Comparison of ENCODE assay signal across 1 cellular context in the genomic region with DNA sequence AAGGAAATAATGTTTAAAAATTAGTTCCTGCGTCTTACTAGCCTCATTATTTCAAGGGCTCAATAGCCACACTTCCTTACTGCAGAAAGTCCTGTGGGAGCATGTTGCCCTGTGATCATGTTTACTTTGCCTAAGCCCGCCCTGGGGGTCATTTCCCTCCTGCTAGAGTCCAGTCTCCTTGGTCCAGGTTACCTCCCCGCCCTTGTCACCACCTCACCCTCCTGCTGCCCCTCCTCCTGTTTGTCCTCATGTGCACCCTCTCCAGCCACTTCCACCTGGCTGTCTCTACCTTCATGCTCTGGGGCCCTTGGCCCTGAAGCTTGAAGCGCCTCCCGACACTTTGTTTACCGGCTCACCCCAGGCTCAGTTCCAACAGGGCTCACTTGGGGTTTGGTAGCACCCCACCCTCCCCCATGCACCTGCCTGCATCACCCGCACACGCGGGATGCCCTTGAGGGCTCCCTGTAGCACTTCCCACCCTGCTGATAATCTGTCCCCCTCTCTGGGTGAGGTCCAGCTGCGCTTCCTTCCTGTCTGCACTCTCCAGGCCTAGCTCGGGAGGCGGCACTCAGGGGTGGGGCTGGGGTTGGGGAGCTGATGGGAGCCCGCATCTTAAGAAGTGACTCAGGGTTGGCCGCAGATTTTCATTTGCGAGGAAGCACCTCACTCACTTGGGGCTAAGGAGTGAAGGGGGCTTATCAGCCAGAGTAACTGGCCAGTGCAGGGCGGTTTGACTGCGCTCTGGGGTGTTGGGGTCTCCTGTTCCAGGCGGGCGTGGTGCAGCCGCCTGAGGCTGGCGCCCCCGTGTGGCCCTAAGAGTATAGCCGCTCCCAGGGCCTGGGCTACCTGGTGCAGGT.
A peak's percentile ranks its signal among the peaks of the same experiment; 100 is the strongest.
TF ChIP-seq lines count a peak whose summit lies in the region.

No MANE protein-coding gene starts in this region.

TF ChIP-seq in WTC11, 78 proteins besides CTCF, POLR2A, EP300 and RAD21 (continued from another document):
- TF ChIP-seq, protein P1, sequence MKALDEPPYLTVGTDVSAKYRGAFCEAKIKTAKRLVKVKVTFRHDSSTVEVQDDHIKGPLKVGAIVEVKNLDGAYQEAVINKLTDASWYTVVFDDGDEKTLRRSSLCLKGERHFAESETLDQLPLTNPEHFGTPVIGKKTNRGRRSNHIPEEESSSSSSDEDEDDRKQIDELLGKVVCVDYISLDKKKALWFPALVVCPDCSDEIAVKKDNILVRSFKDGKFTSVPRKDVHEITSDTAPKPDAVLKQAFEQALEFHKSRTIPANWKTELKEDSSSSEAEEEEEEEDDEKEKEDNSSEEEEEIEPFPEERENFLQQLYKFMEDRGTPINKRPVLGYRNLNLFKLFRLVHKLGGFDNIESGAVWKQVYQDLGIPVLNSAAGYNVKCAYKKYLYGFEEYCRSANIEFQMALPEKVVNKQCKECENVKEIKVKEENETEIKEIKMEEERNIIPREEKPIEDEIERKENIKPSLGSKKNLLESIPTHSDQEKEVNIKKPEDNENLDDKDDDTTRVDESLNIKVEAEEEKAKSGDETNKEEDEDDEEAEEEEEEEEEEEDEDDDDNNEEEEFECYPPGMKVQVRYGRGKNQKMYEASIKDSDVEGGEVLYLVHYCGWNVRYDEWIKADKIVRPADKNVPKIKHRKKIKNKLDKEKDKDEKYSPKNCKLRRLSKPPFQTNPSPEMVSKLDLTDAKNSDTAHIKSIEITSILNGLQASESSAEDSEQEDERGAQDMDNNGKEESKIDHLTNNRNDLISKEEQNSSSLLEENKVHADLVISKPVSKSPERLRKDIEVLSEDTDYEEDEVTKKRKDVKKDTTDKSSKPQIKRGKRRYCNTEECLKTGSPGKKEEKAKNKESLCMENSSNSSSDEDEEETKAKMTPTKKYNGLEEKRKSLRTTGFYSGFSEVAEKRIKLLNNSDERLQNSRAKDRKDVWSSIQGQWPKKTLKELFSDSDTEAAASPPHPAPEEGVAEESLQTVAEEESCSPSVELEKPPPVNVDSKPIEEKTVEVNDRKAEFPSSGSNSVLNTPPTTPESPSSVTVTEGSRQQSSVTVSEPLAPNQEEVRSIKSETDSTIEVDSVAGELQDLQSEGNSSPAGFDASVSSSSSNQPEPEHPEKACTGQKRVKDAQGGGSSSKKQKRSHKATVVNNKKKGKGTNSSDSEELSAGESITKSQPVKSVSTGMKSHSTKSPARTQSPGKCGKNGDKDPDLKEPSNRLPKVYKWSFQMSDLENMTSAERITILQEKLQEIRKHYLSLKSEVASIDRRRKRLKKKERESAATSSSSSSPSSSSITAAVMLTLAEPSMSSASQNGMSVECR (CRISPR knock-in tag; IDR thresholded peaks at IDR 0.05; ENCODE audit: borderline replicate concordance) = no peak
- TF ChIP-seq, protein P2, sequence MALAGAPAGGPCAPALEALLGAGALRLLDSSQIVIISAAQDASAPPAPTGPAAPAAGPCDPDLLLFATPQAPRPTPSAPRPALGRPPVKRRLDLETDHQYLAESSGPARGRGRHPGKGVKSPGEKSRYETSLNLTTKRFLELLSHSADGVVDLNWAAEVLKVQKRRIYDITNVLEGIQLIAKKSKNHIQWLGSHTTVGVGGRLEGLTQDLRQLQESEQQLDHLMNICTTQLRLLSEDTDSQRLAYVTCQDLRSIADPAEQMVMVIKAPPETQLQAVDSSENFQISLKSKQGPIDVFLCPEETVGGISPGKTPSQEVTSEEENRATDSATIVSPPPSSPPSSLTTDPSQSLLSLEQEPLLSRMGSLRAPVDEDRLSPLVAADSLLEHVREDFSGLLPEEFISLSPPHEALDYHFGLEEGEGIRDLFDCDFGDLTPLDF (CRISPR knock-in tag; IDR thresholded peaks at IDR 0.05) = no peak
- TF ChIP-seq TP53 (CRISPR knock-in tag; IDR thresholded peaks at IDR 0.05) (no peak), RELA (CRISPR knock-in tag; IDR thresholded peaks at IDR 0.05; ENCODE audit: borderline replicate concordance) (no peak), ESRRA (CRISPR knock-in tag; IDR thresholded peaks at IDR 0.05; ENCODE audit: borderline replicate concordance) (no peak)
- TF ChIP-seq, protein P3, sequence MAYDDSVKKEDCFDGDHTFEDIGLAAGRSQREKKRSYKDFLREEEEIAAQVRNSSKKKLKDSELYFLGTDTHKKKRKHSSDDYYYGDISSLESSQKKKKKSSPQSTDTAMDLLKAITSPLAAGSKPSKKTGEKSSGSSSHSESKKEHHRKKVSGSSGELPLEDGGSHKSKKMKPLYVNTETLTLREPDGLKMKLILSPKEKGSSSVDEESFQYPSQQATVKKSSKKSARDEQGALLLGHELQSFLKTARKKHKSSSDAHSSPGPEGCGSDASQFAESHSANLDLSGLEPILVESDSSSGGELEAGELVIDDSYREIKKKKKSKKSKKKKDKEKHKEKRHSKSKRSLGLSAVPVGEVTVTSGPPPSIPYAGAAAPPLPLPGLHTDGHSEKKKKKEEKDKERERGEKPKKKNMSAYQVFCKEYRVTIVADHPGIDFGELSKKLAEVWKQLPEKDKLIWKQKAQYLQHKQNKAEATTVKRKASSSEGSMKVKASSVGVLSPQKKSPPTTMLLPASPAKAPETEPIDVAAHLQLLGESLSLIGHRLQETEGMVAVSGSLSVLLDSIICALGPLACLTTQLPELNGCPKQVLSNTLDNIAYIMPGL (CRISPR knock-in tag; IDR thresholded peaks at IDR 0.05) = peak; percentile 62; the same call in 1 of the 2 replicates
- TF ChIP-seq, protein P4, sequence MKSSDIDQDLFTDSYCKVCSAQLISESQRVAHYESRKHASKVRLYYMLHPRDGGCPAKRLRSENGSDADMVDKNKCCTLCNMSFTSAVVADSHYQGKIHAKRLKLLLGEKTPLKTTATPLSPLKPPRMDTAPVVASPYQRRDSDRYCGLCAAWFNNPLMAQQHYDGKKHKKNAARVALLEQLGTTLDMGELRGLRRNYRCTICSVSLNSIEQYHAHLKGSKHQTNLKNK (CRISPR knock-in tag; IDR thresholded peaks at IDR 0.05) = no peak
TF ChIP-seq in WTC11: peak in this region for 3.
